Comparison of ENCODE assay signal across 1 cellular context in the genomic region with DNA sequence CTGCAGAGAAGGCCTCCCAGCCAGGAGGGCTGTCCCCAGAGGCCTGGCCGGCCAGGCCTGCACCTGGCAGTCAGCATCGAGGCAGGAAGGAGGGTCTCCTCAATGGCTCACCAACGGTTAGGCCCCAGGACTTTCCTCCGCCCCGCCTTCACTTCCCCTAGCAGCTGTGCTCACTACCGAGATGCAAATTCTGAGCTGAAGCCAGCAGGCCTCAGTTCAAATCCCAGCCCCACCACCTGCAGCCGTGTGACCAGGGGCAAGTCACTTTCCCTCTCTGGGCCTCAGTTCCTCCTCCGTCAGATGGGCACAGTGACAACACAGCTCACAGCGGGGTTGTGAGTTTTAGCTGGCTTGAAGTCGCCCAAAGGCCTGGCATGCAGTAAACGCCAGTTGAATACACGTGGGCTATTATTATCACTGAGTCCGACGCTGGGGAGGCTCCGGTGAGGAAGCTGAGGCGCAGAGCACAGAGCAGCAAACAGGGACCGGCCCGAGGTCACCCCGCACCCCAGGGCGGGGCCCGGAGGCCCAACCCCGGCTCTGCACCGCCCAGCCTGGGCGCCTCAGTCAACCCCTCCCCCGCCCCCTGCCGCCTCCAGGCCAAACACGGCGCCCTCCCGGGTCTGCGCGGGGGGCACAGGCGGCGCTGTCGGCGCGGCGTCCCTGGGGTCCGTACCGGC.
TF ChIP-seq lines count a peak whose summit lies in the region.

No MANE protein-coding gene starts in this region.

TF ChIP-seq in HEK293, 187 proteins besides CTCF, POLR2A, EP300 and RAD21 (continued from another document and continues in another):
- TF ChIP-seq ZNF146 (tag by site-specific recombination; IDR thresholded peaks at IDR 0.05) (peak; percentile 17; the same call in 1 of the 2 replicates), REPIN1 (tag by site-specific recombination; IDR thresholded peaks at IDR 0.05; ENCODE audit: low read depth) (no peak), ZNF707 (tag by site-specific recombination; IDR thresholded peaks at IDR 0.05) (no peak), BCL11A (tag by site-specific recombination; IDR thresholded peaks at IDR 0.05; ENCODE audit: low read depth) (no peak), ZNF350 (tag by site-specific recombination; IDR thresholded peaks at IDR 0.05) (no peak), KLF8 (tag by site-specific recombination; IDR thresholded peaks at IDR 0.05) (peak; percentile 40; the same call in 1 of the 2 replicates), ZSCAN16 (tag by site-specific recombination; IDR thresholded peaks at IDR 0.05) (no peak), ZNF341 (tag by site-specific recombination; IDR thresholded peaks at IDR 0.05; ENCODE audit: low read depth) (0 out of 2 replicates have a peak, but pooled peaks have one; percentile 42), ZNF239 (tag by site-specific recombination; IDR thresholded peaks at IDR 0.05) (no peak), ZNF174 (tag by site-specific recombination; IDR thresholded peaks at IDR 0.05) (no peak), ZNF792 (tag by site-specific recombination; IDR thresholded peaks at IDR 0.05) (no peak), ZFP69B (tag by site-specific recombination; IDR thresholded peaks at IDR 0.05) (no peak), PRDM1 (tag by site-specific recombination; IDR thresholded peaks at IDR 0.05) (peak; percentile 43; the same call in 1 of the 2 replicates), RBAK (tag by site-specific recombination; IDR thresholded peaks at IDR 0.05) (no peak), SP3 (tag by site-specific recombination; IDR thresholded peaks at IDR 0.05) (peak; percentile 51), ZNF626 (tag by site-specific recombination; IDR thresholded peaks at IDR 0.05) (no peak), ZXDB (tag by site-specific recombination; IDR thresholded peaks at IDR 0.05) (no peak), ZNF211 (tag by site-specific recombination; IDR thresholded peaks at IDR 0.05; ENCODE audit: low read depth) (no peak), ZNF221 (tag by site-specific recombination; IDR thresholded peaks at IDR 0.05; ENCODE audit: borderline replicate concordance) (no peak), ZNF747 (tag by site-specific recombination; IDR thresholded peaks at IDR 0.05) (no peak), MEIS1 (CRISPR knock-in tag; IDR thresholded peaks at IDR 0.05; ENCODE audit: borderline replicate concordance) (no peak), SP7 (tag by site-specific recombination; IDR thresholded peaks at IDR 0.05) (0 out of 2 replicates have a peak, but pooled peaks have one; percentile 25), ZNF202 (tag by site-specific recombination; IDR thresholded peaks at IDR 0.05; ENCODE audit: borderline replicate concordance) (no peak), ZNF214 (tag by site-specific recombination; IDR thresholded peaks at IDR 0.05; ENCODE audit: borderline replicate concordance) (no peak), ZSCAN23 (tag by site-specific recombination; IDR thresholded peaks at IDR 0.05) (no peak), ZNF501 (tag by site-specific recombination; IDR thresholded peaks at IDR 0.05) (no peak), KLF7 (tag by site-specific recombination; IDR thresholded peaks at IDR 0.05; ENCODE audit: borderline replicate concordance) (peak; percentile 58; the same call in 1 of the 2 replicates), ZNF596 (tag by site-specific recombination; IDR thresholded peaks at IDR 0.05) (no peak), ZNF169 (tag by site-specific recombination; IDR thresholded peaks at IDR 0.05) (no peak), ZNF426 (tag by site-specific recombination; IDR thresholded peaks at IDR 0.05) (no peak), ZNF311 (tag by site-specific recombination; IDR thresholded peaks at IDR 0.05; ENCODE audit: borderline replicate concordance) (no peak), ZNF791 (tag by site-specific recombination; IDR thresholded peaks at IDR 0.05) (no peak), ZBTB7A (tag by site-specific recombination; IDR thresholded peaks at IDR 0.05; ENCODE audit: low read depth) (no peak)
- TF ChIP-seq, protein P1, sequence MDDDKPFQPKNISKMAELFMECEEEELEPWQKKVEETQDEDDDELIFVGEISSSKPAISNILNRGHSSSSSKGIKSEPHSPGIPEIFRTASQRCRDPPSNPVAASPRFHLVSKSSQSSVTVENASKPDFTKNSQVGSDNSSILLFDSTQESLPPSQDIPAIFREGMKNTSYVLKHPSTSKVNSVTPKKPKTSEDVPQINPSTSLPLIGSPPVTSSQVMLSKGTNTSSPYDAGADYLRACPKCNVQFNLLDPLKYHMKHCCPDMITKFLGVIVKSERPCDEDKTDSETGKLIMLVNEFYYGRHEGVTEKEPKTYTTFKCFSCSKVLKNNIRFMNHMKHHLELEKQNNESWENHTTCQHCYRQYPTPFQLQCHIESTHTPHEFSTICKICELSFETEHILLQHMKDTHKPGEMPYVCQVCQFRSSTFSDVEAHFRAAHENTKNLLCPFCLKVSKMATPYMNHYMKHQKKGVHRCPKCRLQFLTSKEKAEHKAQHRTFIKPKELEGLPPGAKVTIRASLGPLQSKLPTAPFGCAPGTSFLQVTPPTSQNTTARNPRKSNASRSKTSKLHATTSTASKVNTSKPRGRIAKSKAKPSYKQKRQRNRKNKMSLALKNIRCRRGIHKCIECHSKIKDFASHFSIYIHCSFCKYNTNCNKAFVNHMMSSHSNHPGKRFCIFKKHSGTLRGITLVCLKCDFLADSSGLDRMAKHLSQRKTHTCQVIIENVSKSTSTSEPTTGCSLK (tag by site-specific recombination; IDR thresholded peaks at IDR 0.05), result no peak
- TF ChIP-seq, protein P2, sequence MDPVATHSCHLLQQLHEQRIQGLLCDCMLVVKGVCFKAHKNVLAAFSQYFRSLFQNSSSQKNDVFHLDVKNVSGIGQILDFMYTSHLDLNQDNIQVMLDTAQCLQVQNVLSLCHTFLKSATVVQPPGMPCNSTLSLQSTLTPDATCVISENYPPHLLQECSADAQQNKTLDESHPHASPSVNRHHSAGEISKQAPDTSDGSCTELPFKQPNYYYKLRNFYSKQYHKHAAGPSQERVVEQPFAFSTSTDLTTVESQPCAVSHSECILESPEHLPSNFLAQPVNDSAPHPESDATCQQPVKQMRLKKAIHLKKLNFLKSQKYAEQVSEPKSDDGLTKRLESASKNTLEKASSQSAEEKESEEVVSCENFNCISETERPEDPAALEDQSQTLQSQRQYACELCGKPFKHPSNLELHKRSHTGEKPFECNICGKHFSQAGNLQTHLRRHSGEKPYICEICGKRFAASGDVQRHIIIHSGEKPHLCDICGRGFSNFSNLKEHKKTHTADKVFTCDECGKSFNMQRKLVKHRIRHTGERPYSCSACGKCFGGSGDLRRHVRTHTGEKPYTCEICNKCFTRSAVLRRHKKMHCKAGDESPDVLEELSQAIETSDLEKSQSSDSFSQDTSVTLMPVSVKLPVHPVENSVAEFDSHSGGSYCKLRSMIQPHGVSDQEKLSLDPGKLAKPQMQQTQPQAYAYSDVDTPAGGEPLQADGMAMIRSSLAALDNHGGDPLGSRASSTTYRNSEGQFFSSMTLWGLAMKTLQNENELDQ (tag by site-specific recombination; IDR thresholded peaks at IDR 0.05; ENCODE audit: low read depth), result no peak
- TF ChIP-seq, protein P3, sequence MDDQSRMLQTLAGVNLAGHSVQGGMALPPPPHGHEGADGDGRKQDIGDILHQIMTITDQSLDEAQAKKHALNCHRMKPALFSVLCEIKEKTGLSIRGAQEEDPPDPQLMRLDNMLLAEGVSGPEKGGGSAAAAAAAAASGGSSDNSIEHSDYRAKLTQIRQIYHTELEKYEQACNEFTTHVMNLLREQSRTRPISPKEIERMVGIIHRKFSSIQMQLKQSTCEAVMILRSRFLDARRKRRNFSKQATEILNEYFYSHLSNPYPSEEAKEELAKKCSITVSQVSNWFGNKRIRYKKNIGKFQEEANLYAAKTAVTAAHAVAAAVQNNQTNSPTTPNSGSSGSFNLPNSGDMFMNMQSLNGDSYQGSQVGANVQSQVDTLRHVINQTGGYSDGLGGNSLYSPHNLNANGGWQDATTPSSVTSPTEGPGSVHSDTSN (CRISPR knock-in tag; IDR thresholded peaks at IDR 0.05), result 0 out of 2 replicates have a peak, but pooled peaks have one; percentile 55
- TF ChIP-seq, protein P4, sequence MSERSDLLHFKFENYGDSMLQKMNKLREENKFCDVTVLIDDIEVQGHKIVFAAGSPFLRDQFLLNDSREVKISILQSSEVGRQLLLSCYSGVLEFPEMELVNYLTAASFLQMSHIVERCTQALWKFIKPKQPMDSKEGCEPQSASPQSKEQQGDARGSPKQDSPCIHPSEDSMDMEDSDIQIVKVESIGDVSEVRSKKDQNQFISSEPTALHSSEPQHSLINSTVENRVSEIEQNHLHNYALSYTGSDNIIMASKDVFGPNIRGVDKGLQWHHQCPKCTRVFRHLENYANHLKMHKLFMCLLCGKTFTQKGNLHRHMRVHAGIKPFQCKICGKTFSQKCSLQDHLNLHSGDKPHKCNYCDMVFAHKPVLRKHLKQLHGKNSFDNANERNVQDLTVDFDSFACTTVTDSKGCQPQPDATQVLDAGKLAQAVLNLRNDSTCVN (tag by site-specific recombination; optimal IDR thresholded peaks at IDR 0.05), result peak; percentile 33
- TF ChIP-seq, protein P5, sequence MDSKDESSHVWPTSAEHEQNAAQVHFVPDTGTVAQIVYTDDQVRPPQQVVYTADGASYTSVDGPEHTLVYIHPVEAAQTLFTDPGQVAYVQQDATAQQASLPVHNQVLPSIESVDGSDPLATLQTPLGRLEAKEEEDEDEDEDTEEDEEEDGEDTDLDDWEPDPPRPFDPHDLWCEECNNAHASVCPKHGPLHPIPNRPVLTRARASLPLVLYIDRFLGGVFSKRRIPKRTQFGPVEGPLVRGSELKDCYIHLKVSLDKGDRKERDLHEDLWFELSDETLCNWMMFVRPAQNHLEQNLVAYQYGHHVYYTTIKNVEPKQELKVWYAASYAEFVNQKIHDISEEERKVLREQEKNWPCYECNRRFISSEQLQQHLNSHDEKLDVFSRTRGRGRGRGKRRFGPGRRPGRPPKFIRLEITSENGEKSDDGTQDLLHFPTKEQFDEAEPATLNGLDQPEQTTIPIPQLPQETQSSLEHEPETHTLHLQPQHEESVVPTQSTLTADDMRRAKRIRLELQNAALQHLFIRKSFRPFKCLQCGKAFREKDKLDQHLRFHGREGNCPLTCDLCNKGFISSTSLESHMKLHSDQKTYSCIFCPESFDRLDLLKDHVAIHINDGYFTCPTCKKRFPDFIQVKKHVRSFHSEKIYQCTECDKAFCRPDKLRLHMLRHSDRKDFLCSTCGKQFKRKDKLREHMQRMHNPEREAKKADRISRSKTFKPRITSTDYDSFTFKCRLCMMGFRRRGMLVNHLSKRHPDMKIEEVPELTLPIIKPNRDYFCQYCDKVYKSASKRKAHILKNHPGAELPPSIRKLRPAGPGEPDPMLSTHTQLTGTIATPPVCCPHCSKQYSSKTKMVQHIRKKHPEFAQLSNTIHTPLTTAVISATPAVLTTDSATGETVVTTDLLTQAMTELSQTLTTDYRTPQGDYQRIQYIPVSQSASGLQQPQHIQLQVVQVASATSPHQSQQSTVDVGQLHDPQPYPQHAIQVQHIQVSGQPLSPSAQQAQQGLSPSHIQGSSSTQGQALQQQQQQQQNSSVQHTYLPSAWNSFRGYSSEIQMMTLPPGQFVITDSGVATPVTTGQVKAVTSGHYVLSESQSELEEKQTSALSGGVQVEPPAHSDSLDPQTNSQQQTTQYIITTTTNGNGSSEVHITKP (tag by site-specific recombination; IDR thresholded peaks at IDR 0.05), result no peak
- TF ChIP-seq, protein P6, sequence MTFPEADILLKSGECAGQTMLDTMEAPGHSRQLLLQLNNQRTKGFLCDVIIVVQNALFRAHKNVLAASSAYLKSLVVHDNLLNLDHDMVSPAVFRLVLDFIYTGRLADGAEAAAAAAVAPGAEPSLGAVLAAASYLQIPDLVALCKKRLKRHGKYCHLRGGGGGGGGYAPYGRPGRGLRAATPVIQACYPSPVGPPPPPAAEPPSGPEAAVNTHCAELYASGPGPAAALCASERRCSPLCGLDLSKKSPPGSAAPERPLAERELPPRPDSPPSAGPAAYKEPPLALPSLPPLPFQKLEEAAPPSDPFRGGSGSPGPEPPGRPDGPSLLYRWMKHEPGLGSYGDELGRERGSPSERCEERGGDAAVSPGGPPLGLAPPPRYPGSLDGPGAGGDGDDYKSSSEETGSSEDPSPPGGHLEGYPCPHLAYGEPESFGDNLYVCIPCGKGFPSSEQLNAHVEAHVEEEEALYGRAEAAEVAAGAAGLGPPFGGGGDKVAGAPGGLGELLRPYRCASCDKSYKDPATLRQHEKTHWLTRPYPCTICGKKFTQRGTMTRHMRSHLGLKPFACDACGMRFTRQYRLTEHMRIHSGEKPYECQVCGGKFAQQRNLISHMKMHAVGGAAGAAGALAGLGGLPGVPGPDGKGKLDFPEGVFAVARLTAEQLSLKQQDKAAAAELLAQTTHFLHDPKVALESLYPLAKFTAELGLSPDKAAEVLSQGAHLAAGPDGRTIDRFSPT (tag by site-specific recombination; IDR thresholded peaks at IDR 0.05), result no peak
- TF ChIP-seq, protein P7, sequence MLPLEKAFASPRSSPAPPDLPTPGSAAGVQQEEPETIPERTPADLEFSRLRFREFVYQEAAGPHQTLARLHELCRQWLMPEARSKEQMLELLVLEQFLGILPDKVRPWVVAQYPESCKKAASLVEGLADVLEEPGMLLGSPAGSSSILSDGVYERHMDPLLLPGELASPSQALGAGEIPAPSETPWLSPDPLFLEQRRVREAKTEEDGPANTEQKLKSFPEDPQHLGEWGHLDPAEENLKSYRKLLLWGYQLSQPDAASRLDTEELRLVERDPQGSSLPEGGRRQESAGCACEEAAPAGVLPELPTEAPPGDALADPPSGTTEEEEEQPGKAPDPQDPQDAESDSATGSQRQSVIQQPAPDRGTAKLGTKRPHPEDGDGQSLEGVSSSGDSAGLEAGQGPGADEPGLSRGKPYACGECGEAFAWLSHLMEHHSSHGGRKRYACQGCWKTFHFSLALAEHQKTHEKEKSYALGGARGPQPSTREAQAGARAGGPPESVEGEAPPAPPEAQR (tag by site-specific recombination; IDR thresholded peaks at IDR 0.05), result no peak
- TF ChIP-seq, protein P8, sequence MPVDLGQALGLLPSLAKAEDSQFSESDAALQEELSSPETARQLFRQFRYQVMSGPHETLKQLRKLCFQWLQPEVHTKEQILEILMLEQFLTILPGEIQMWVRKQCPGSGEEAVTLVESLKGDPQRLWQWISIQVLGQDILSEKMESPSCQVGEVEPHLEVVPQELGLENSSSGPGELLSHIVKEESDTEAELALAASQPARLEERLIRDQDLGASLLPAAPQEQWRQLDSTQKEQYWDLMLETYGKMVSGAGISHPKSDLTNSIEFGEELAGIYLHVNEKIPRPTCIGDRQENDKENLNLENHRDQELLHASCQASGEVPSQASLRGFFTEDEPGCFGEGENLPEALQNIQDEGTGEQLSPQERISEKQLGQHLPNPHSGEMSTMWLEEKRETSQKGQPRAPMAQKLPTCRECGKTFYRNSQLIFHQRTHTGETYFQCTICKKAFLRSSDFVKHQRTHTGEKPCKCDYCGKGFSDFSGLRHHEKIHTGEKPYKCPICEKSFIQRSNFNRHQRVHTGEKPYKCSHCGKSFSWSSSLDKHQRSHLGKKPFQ (tag by site-specific recombination; IDR thresholded peaks at IDR 0.05), result no peak
- TF ChIP-seq, protein P9, sequence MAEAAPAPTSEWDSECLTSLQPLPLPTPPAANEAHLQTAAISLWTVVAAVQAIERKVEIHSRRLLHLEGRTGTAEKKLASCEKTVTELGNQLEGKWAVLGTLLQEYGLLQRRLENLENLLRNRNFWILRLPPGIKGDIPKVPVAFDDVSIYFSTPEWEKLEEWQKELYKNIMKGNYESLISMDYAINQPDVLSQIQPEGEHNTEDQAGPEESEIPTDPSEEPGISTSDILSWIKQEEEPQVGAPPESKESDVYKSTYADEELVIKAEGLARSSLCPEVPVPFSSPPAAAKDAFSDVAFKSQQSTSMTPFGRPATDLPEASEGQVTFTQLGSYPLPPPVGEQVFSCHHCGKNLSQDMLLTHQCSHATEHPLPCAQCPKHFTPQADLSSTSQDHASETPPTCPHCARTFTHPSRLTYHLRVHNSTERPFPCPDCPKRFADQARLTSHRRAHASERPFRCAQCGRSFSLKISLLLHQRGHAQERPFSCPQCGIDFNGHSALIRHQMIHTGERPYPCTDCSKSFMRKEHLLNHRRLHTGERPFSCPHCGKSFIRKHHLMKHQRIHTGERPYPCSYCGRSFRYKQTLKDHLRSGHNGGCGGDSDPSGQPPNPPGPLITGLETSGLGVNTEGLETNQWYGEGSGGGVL (tag by site-specific recombination; IDR thresholded peaks at IDR 0.05), result no peak
